ENCODE assay signal across 7 cellular contexts in the genomic region with DNA sequence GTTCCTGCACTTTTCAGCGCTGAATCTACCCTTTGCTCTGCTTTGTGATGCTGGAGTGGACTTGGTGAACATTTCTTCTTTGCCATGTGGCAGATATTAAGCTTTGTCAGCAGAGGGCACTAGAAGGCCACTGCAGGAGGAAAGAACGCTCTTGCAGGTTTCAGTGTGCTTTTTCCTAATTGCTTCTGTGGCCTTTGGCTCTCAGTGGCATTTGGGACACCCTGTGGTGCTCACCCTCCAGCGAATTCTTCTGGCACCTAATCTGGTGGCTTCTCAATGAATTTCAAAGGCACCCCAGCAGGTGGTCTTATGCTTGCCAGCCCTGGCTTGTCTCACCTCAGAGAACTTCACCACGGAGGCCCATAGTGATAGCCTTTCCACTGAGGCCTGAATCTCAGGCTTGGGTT.
DNase-seq lines count a peak whose midpoint lies in the region; ATAC-seq and TF ChIP-seq lines count a peak whose summit lies in the region.

No MANE protein-coding gene starts in this region.

- peaks cover 18 to 23% (median 20%) of the 10 kb centered on the region in 5 experiments for H3K9me3 Mint-ChIP-seq in brain

- no peaks in the 10 kb centered on the region for H3K36me3 ChIP-seq in PC-3 (ENCODE audit: low read depth, low read length)

- intact Hi-C loops in PC-3 (cut with micrococcal nuclease): loop anchor here (1.0 to 2.0 kb wide), 3 partner anchors 36 to 88 kb away; no protein-coding TSS in a partner anchor

- H3K4me3 Mint-ChIP-seq in brain: no peak overlapping the region

- in situ Hi-C loops in G401 (cut with HindIII; ENCODE audit: low sequenced_read_pairs): loop anchor here (5.0 kb wide), 1 partner anchor 82 kb away; no protein-coding TSS in a partner anchor

- no peaks in the 10 kb centered on the region for H3K27me3 ChIP-seq in PC-3 (ENCODE audit: low read length)

- peaks cover 4% of the 10 kb centered on the region for H3K27me3 Mint-ChIP-seq in brain

- H3K9ac ChIP-seq in PC-3 (ENCODE audit: low read length): no peak overlapping the region

- H3K9me3 ChIP-seq in PC-3 (ENCODE audit: low read length): no peaks in the 10 kb centered on the region

- no TSS peak for BruUV-seq in PC-3 (replicated peaks; lab: Mats Ljungman, UMichigan)

- H3K27ac ChIP-seq in PC-3 (ENCODE audit: low read length): no peak overlapping the region

- POLR2A ChIA-PET in PC-3 (lab: Charles Lee; ENCODE audit: unreplicated experiment): no interaction called here

- TF ChIP-seq CTCF in PC-3 (conservative IDR thresholded peaks at IDR 0.05; ENCODE audit: low read depth, low read length) (peak; percentile 88), brain (conservative IDR thresholded peaks at IDR 0.05) (peak; percentile 83 to 92)

- peaks cover 34% of the 10 kb centered on the region for H3K4me1 Mint-ChIP-seq in brain

- no peak overlapping the region for H3K4me3 ChIP-seq in PC-3 (ENCODE audit: low read length)

- no peak overlapping the region for H2AFZ ChIP-seq in PC-3 (ENCODE audit: low read length)

- no peaks in the 10 kb centered on the region for H4K20me1 ChIP-seq in PC-3 (ENCODE audit: low read length)

- peak; percentile 54 for DNase-seq in G401 (ENCODE audit: low spot score)
- DNase-seq in Kasumi-1 (lab: John Stamatoyannopoulos, UW): peak; percentile 86 to 90
- DNase-seq in PC-3: peak; percentile 66
- peak; percentile 61 for DNase-seq in left kidney (ENCODE audit: low read depth, low spot score)
- peak; percentile 17 for DNase-seq in stromal cell of bone marrow (ENCODE audit: low read depth)

- CTCF ChIA-PET in PC-3 (lab: Charles Lee): interaction anchor here (0.6 to 2.1 kb wide), 5 partner anchors 27 to 70 kb away, joined by 3 to 10 read pairs (median 3); no protein-coding TSS in a partner anchor

- H3K4me1 ChIP-seq in PC-3 (ENCODE audit: insufficient read depth, low read length): no peaks in the 10 kb centered on the region

- no peak overlapping the region for H3K4me2 ChIP-seq in PC-3 (ENCODE audit: low read length)

- H3F3A ChIP-seq in PC-3 (ENCODE audit: low read length, unreplicated experiment): no peaks in the 10 kb centered on the region

- H3K79me2 ChIP-seq in PC-3 (ENCODE audit: low read length): no peaks in the 10 kb centered on the region

- ATAC-seq in PC-3 (peak; percentile 63), GM21526 (IDR thresholded peaks at IDR 0.05; ENCODE audit: low FRiP score, unreplicated experiment) (no peak)

- H3K9me2 ChIP-seq in PC-3 (replicated peaks; ENCODE audit: low read length): no peaks in the 10 kb centered on the region

- H3K27ac Mint-ChIP-seq in brain: peak overlapping the region in 4 of 5 experiments; percentile 14 to 56 (median 50)

- peaks cover 18% of the 10 kb centered on the region for H3K36me3 Mint-ChIP-seq in brain

Comparison
In these comparisons a context has a peak if more than half of its experiments do, and no peak if none do; other contexts are left out.
1. DNase-seq: peak in every context shown above with its lines; median percentile 88 in Kasumi-1; 66 in PC-3; 61 in left kidney; 54 in G401; 17 in stromal cell of bone marrow.